In the genomic region with DNA sequence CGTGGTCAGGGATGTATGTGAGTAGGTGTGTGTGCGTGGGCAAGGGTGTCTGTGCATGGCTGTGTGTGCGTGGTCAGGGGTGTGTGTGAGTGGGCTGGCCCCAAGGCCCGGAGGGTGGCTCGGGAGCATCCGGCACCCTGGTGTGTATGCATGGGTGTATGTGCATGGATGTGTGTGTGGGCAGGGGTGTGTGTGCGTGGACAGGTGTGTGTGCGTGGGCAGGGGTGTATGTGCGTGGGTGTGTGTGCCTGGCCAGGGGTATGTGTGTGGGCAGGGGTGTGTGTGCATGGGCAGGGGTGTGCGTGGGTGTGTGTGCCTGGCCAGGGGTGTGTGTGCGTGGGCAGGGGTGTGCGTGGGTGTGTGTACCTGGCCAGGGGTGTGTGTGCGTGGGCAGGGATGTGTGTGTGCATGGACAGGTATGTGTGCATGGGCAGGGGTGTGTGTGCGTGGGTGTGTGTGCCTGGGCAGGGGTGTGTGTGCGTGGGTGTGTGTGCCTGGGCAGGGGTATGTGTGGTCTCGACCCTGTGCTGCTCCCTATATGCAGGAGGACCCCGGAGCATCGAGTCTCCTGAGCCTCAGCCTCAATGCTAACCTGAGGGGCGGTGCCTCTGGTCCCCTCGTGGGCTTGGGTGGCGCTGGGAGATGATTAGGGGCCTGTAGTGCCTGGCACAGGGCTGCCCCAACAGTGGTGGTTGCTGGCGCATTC, we compare ENCODE assay signal across 17 cellular contexts. TPM values are rescaled to one million over a fixed set of nuclear protein-coding genes. Genes with fewer than 3 reads are reported as not detected.
DNase-seq lines count a peak whose midpoint lies in the region; ATAC-seq, FAIRE-seq and TF ChIP-seq lines count a peak whose summit lies in the region.
"Had no signal": no experiment of that assay in that cellular context is flagged by ENCODE, and none has a peak within 500 bp of the region (broad histone marks: within the 10 kb centered on the region; RNA-seq: fewer than 3 reads in every experiment).

No MANE protein-coding gene starts in this region.

- TF ChIP-seq CTCF in astrocyte (IDR thresholded peaks at IDR 0.05; ENCODE audit: insufficient read depth, low read depth, low read length) (no peak), sigmoid colon (IDR thresholded peaks at IDR 0.05) (no peak)

- no peaks in the 10 kb centered on the region for H3K36me3 Mint-ChIP-seq in astrocyte (ENCODE audit: low read depth, unreplicated experiment)

- H3K4me1 ChIP-seq in astrocyte (ENCODE audit: insufficient read depth, low read length) (peaks cover 34% of the 10 kb centered on the region), iPS-20b (ENCODE audit: insufficient read depth, low read length) (peaks cover 5% of the 10 kb centered on the region; the same call in 1 of the 2 replicates), sigmoid colon (peaks cover 0 to 9% (median 3%) of the 10 kb centered on the region in 4 donors)
- H3K4me1 ChIP-seq: ascending aorta had no signal

- DNase-seq in HTR-8/SVneo (ENCODE audit: insufficient read length, low spot score) (no peak), astrocyte (ENCODE audit: low read depth) (no peak), sigmoid colon (peak; percentile 58), NCI-H2227 (lab: John Stamatoyannopoulos, UW; ENCODE audit: unreplicated experiment) (no peak), NCI-H2081 treated with DMSO at 0.1 percent for 48 hours (lab: John Stamatoyannopoulos, UW) (no peak)
- DNase-seq in activated CD4-positive, alpha-beta T cell treated with anti-CD3 and anti-CD28 coated beads for 48 hours = no peak
- DNase-seq: activated effector memory CD4-positive, alpha-beta T cell treated with Interleukin-2 at 50 U/mL for 16 hours; MM.1S; NCI-H2029 treated with DMSO at 0.1 percent for 48 hours; NCI-H774; SHP77 had no signal

- intact Hi-C loops in sigmoid colon (cut with DNase I) = no loop called here

- no peak overlapping the region for H2AFZ ChIP-seq in astrocyte (ENCODE audit: low read depth, low read length)

- H4K20me1 ChIP-seq in astrocyte (ENCODE audit: insufficient read depth, low read length) = no peaks in the 10 kb centered on the region

- TF ChIP-seq EP300 in sigmoid colon (IDR thresholded peaks at IDR 0.05) = no peak

- peak overlapping the region; percentile 73 for H3K4me2 ChIP-seq in astrocyte (ENCODE audit: low read length)

- H3K36me3 ChIP-seq in astrocyte (ENCODE audit: insufficient read depth, low read length) (no peaks in the 10 kb centered on the region), iPS-20b (ENCODE audit: insufficient read depth, low read depth, low read length) (peaks cover 22% of the 10 kb centered on the region), sigmoid colon (no peaks in the 10 kb centered on the region)
- H3K36me3 ChIP-seq: ascending aorta, ovary had no signal

- FAIRE-seq in HTR-8/SVneo (lab: Jason Lieb, UNC) (peak; percentile 95), astrocyte (lab: Jason Lieb, UNC) (no peak)

- no peaks in the 10 kb centered on the region for H3K9me3 Mint-ChIP-seq in astrocyte (ENCODE audit: unreplicated experiment)

- no peak for ATAC-seq in GM21723 (IDR thresholded peaks at IDR 0.05; ENCODE audit: unreplicated experiment)

- H3K4me3 ChIP-seq in astrocyte (ENCODE audit: insufficient read depth, low read depth, low read length) = no peak overlapping the region
- no peak overlapping the region for H3K4me3 ChIP-seq in iPS-20b (ENCODE audit: low read length)
- H3K4me3 ChIP-seq in sigmoid colon = no peak overlapping the region
- H3K4me3 ChIP-seq: ascending aorta, dorsolateral prefrontal cortex, ovary had no signal

- WGBS in sigmoid colon, 2 donors = 87% methylated on average over 22 of the region's 22 CpGs

- H3K27me3 ChIP-seq in astrocyte (ENCODE audit: insufficient read depth, low read length) (no peaks in the 10 kb centered on the region), iPS-20b (ENCODE audit: insufficient read depth, low read length) (no peaks in the 10 kb centered on the region), sigmoid colon (peaks cover 0 to 33% (median 0%) of the 10 kb centered on the region in 3 donors)
- H3K27me3 ChIP-seq: ascending aorta, dorsolateral prefrontal cortex, ovary had no signal

- no peak overlapping the region for H3K27ac ChIP-seq in astrocyte (ENCODE audit: low read depth, low read length)
- H3K27ac ChIP-seq in iPS-20b (ENCODE audit: low read length) = peak overlapping the region; percentile 64
- no peak overlapping the region for H3K27ac ChIP-seq in sigmoid colon
- H3K27ac ChIP-seq: ascending aorta, C4-2B, ovary had no signal

- H3K79me2 ChIP-seq in astrocyte (ENCODE audit: insufficient read depth, low read length) = no peaks in the 10 kb centered on the region

- H3K9me3 ChIP-seq in astrocyte (ENCODE audit: insufficient read depth, low read depth, low read length) (no peaks in the 10 kb centered on the region), iPS-20b (ENCODE audit: insufficient read depth, low read depth, low read length) (no peaks in the 10 kb centered on the region), sigmoid colon (no peaks in the 10 kb centered on the region)
- H3K9me3 ChIP-seq: ascending aorta, ovary had no signal

- H3K4me3 Mint-ChIP-seq in astrocyte (ENCODE audit: unreplicated experiment) = no peak overlapping the region

- H3K4me1 Mint-ChIP-seq in astrocyte (ENCODE audit: low read depth, unreplicated experiment) = peaks cover 9% of the 10 kb centered on the region

- H3K9ac ChIP-seq in astrocyte (ENCODE audit: low read length) (peak overlapping the region; percentile 28), iPS-20b (ENCODE audit: low read depth, low read length) (peak overlapping the region; percentile 51)

- H3K27ac Mint-ChIP-seq in astrocyte (ENCODE audit: unreplicated experiment) = no peak overlapping the region

- no peak for TF ChIP-seq POLR2A in sigmoid colon (IDR thresholded peaks at IDR 0.05)

- peaks cover 10% of the 10 kb centered on the region for H3K27me3 Mint-ChIP-seq in astrocyte (ENCODE audit: low read depth, unreplicated experiment)

RNA-seq across cellular contexts. Expression of a gene that starts 16.3 kb away (rescaled TPM):
- 3.7 and 4.1 TPM in 2 replicates for total RNA-seq in astrocyte
- total RNA-seq in sigmoid colon = 1 to 10 TPM in 2 of 4 donors, under 1 TPM in 2; 0.41 to 2.2 (median 0.78) TPM
- polyA plus RNA-seq in sigmoid colon = 10 to 100 TPM; 44.4 to 51.8 (median 51.6) TPM
- total RNA-seq: ascending aorta had no signal
